In genomic region chr11:113177596-113178115, GRCh38 we compare ENCODE assay signal across 26 cellular contexts.
DNase-seq lines count a peak whose midpoint lies in the region; FAIRE-seq and TF ChIP-seq lines count a peak whose summit lies in the region.
"Had no signal": no experiment of that assay in that cellular context is flagged by ENCODE, and none has a peak within 500 bp of the region (broad histone marks: within the 10 kb centered on the region; RNA-seq: fewer than 3 reads in every experiment).

No MANE protein-coding gene starts in this region.

- H3K4me1 ChIP-seq in H9 (ENCODE audit: insufficient read depth, low read length), result 0 out of 2 replicates have a peak, but pooled peaks cover 2% of the 10 kb centered on the region
- peaks cover 33% of the 10 kb centered on the region for H3K4me1 ChIP-seq in neural progenitor cell
- H3K4me1 ChIP-seq in adrenal gland (replicated peaks in 1 of 2), result peaks cover 9 to 23% of the 10 kb centered on the region in 2 donors
- H3K4me1 ChIP-seq: BLaER1, Caco-2 had no signal

- no CpG with 5 or more reads among the region's 8 CpGs for WGBS in H9 (ENCODE audit: extremely low coverage, insufficient read length, low lambda C conversion rate)
- 77 to 82% (median 81%) methylated on average over 8 of the region's 8 CpGs for WGBS in adrenal gland, 4 donors

- H3K27me3 ChIP-seq in H9 (ENCODE audit: insufficient read depth, low read length) (no peaks in the 10 kb centered on the region), neural progenitor cell (no peaks in the 10 kb centered on the region), adrenal gland (no peaks in the 10 kb centered on the region)
- H3K27me3 ChIP-seq: BLaER1 had no signal

- intact Hi-C loops in adrenal gland (cut with DNase I), result no loop called here

- no peaks in the 10 kb centered on the region for H3K36me3 Mint-ChIP-seq in H9 (ENCODE audit: insufficient read depth in 1 of 3, low read depth in 3 of 3)
- no peaks in the 10 kb centered on the region for H3K36me3 Mint-ChIP-seq in neural progenitor cell

- H3K4me2 ChIP-seq in H9 (ENCODE audit: insufficient read depth, insufficient read length, low read length) (no peak overlapping the region), neural progenitor cell (peak overlapping the region; percentile 26)
- H3K4me2 ChIP-seq: BLaER1 had no signal

- H3K4me3 ChIP-seq in neural progenitor cell, result no peak overlapping the region
- H3K4me3 ChIP-seq in adrenal gland, result no peak overlapping the region
- H3K4me3 ChIP-seq: BLaER1, GM23248 had no signal

- no peak for FAIRE-seq in HTR-8/SVneo (lab: Jason Lieb, UNC)
- FAIRE-seq: GM12892 had no signal

- H3K4me3 Mint-ChIP-seq in H9, result no peak overlapping the region
- H3K4me3 Mint-ChIP-seq in neural progenitor cell, result no peak overlapping the region
- H3K4me3 Mint-ChIP-seq: CD4-positive, alpha-beta T cell had no signal

- H3K23ac ChIP-seq in H9 (ENCODE audit: insufficient read length, low read depth, low read length), result no peak overlapping the region

- H3K36me3 ChIP-seq in neural progenitor cell, result no peaks in the 10 kb centered on the region
- no peaks in the 10 kb centered on the region for H3K36me3 ChIP-seq in adrenal gland (replicated peaks in 1 of 2)
- H3K36me3 ChIP-seq: BLaER1 had no signal

- DNase-seq in H9 (no peak), left kidney (ENCODE audit: low read depth, low spot score) (peak; percentile 77), neural progenitor cell (ENCODE audit: low spot score) (no peak), HTR-8/SVneo (ENCODE audit: insufficient read length, low spot score) (no peak), adrenal gland (no peak), A172 (ENCODE audit: low spot score) (no peak), NCI-H1694 treated with DMSO at 0.1 percent for 48 hours (lab: John Stamatoyannopoulos, UW) (no peak)
- DNase-seq: Caco-2; CD4-positive, alpha-beta T cell; DMS 273 treated with DMSO at 0.1 percent for 48 hours; DND-41; KBM-7; MM.1S; NCI-H1048; NCI-H1417 treated with DMSO at 0.1 percent for 48 hours; NCI-H2029; NCI-H2171; NCI-H345; NCI-H524 treated with DMSO at 0.1 percent for 48 hours; NCI-H82; OCI-M1 had no signal

- no peak overlapping the region for H2BK120ac ChIP-seq in H9 (ENCODE audit: low read depth, low read length, poor library complexity, severe bottlenecking)

- H4K91ac ChIP-seq in H9 (ENCODE audit: insufficient read length, low read depth, low read length), result no peak overlapping the region

- no peaks in the 10 kb centered on the region for H3K9me3 Mint-ChIP-seq in H9
- no peaks in the 10 kb centered on the region for H3K9me3 Mint-ChIP-seq in neural progenitor cell
- H3K9me3 Mint-ChIP-seq: CD4-positive, alpha-beta T cell had no signal

- H3K27ac ChIP-seq in H9 (ENCODE audit: insufficient read length, low read depth, low read length), result no peak overlapping the region
- peak overlapping the region; percentile 77 for H3K27ac ChIP-seq in VCaP
- H3K27ac ChIP-seq in neural progenitor cell, result no peak overlapping the region
- H3K27ac ChIP-seq in adrenal gland, result no peak overlapping the region
- H3K27ac ChIP-seq: BLaER1, GM23248, HL-60 had no signal

- H3K9me3 ChIP-seq in H9 (ENCODE audit: control insufficient read depth, low read depth, low read length), result no peaks in the 10 kb centered on the region
- no peaks in the 10 kb centered on the region for H3K9me3 ChIP-seq in neural progenitor cell (ENCODE audit: low read depth)
- H3K9me3 ChIP-seq in adrenal gland (replicated peaks in 1 of 3), result no peaks in the 10 kb centered on the region
- H3K9me3 ChIP-seq: BLaER1 had no signal

- H3K27me3 Mint-ChIP-seq in H9 (ENCODE audit: low read depth) (no peaks in the 10 kb centered on the region), neural progenitor cell (ENCODE audit: insufficient read depth, low read depth) (no peaks in the 10 kb centered on the region)

- H3K9ac ChIP-seq in H9 (ENCODE audit: extremely low read depth, insufficient read length, low read length) (peak overlapping the region; percentile 24), neural progenitor cell (no peak overlapping the region)
- H3K9ac ChIP-seq: BLaER1, GM23248 had no signal

- H2BK5ac ChIP-seq in H9 (ENCODE audit: insufficient read length, low read length), result no peak overlapping the region

- no peak for TF ChIP-seq POLR2A in adrenal gland (IDR thresholded peaks at IDR 0.05)

- H3F3A ChIP-seq in neural progenitor cell (ENCODE audit: low read depth), result peaks cover 14% of the 10 kb centered on the region

- H3K56ac ChIP-seq in H9 (ENCODE audit: insufficient read length, low read depth, low read length), result no peak overlapping the region

- H3K23me2 ChIP-seq in H9 (ENCODE audit: insufficient read length, low read depth, low read length, poor library complexity, severe bottlenecking), result no peaks in the 10 kb centered on the region

- H4K5ac ChIP-seq in H9 (ENCODE audit: insufficient read length, low read depth, low read length), result no peak overlapping the region

- no peak overlapping the region for H3K18ac ChIP-seq in H9 (ENCODE audit: insufficient read length, low read depth, low read length)

- H3K79me1 ChIP-seq in H9 (ENCODE audit: insufficient read depth, low read depth, low read length, poor library complexity, severe bottlenecking), result no peaks in the 10 kb centered on the region

- TF ChIP-seq CTCF in H9 (conservative IDR thresholded peaks at IDR 0.05) (no peak), VCaP (conservative IDR thresholded peaks at IDR 0.05) (no peak), neural progenitor cell (IDR thresholded peaks at IDR 0.05) (no peak), adrenal gland (IDR thresholded peaks at IDR 0.05) (no peak)

- no peak overlapping the region for H3K4ac ChIP-seq in H9 (ENCODE audit: low read depth, low read length)

- no peak overlapping the region for H2BK20ac ChIP-seq in H9 (ENCODE audit: low read depth, low read length, poor library complexity, severe bottlenecking)

- H3K27ac Mint-ChIP-seq in H9, result peak overlapping the region in 1 of 3 experiments; percentile 54; a peak in 2 of 7 replicates
- H3K27ac Mint-ChIP-seq in neural progenitor cell, result no peak overlapping the region
- H3K27ac Mint-ChIP-seq: CD4-positive, alpha-beta T cell had no signal

- no peak overlapping the region for H3T11ph ChIP-seq in H9 (ENCODE audit: low read length)

- H2AFZ ChIP-seq in H9 (ENCODE audit: low read length) (no peak overlapping the region), neural progenitor cell (replicated peaks) (no peak overlapping the region)
- H2AFZ ChIP-seq: GM23248 had no signal

- H4K8ac ChIP-seq in H9 (replicated peaks; ENCODE audit: insufficient read length, low read depth, low read length), result no peak overlapping the region

- H3K14ac ChIP-seq in H9 (ENCODE audit: insufficient read depth, low read length), result no peak overlapping the region

- no peak overlapping the region for H2AK5ac ChIP-seq in H9 (ENCODE audit: insufficient read length, low read length)

- no peak overlapping the region for H2BK12ac ChIP-seq in H9 (ENCODE audit: insufficient read length, low read depth, low read length)

- peaks cover 22 to 34% of the 10 kb centered on the region in 2 experiments for H3K4me1 Mint-ChIP-seq in H9
- peaks cover 35% of the 10 kb centered on the region for H3K4me1 Mint-ChIP-seq in neural progenitor cell

- H3K79me2 ChIP-seq in H9 (ENCODE audit: insufficient read depth, low read length) (no peaks in the 10 kb centered on the region), neural progenitor cell (ENCODE audit: low read depth) (no peaks in the 10 kb centered on the region)

- no peak overlapping the region for H2BK15ac ChIP-seq in H9 (ENCODE audit: low read depth, low read length)

- H4K20me1 ChIP-seq in H9 (ENCODE audit: control insufficient read depth, insufficient read depth, insufficient read length) (no peaks in the 10 kb centered on the region), neural progenitor cell (ENCODE audit: low read depth) (peaks cover 5% of the 10 kb centered on the region)
- H4K20me1 ChIP-seq: BLaER1 had no signal
